8 cellular contexts compared by ENCODE assay signal in the genomic region with DNA sequence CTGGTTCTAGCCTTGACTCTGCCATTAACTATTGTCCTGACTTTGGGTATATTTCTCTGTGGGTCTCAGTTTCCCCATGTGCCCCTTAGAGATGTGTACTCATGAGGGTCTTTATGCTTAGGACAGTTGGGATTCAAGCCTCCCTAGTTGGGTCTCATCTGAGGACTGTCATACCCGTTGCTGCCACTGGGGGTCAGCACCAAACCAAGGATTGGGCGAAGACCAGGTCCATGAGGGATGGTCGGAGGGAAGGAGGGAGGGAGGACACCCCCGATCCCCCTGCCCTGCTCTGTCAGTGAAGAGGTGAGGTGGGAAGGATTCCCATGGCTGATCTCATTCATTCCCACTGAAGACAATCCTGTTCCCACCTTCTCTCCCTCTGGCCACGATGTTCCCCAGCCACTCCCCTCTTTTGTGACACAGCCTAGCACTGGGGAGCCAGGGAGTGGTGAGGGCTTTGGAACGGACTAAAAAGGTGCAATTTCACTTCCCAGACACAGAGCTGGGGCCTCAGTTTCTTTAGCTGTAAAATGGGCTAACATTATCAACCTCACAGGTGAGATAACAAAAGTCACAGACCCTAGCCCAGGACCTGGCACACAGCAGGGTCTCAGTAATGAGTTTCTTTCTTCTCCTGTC. TPM values are rescaled to one million over a fixed set of nuclear protein-coding genes. Genes with fewer than 3 reads are reported as not detected.
A peak's percentile ranks its signal among the peaks of the same experiment; 100 is the strongest.
DNase-seq lines count a peak whose midpoint lies in the region; TF ChIP-seq lines count a peak whose summit lies in the region.

No MANE protein-coding gene starts in this region.

- H3K9me3 Mint-ChIP-seq in activated CD4-positive, alpha-beta memory T cell treated with anti-CD3 and anti-CD28 coated beads, Interleukin-2, amount 10 ng/mL, durations not matched to agents 7 days and 5 days, result no peaks in the 10 kb centered on the region
- no peaks in the 10 kb centered on the region for H3K9me3 Mint-ChIP-seq in mesothelial cell of epicardium

- H3K4me3 Mint-ChIP-seq in activated CD4-positive, alpha-beta memory T cell treated with anti-CD3 and anti-CD28 coated beads, Interleukin-2, amount 10 ng/mL, durations not matched to agents 7 days and 5 days, result no peak overlapping the region
- H3K4me3 Mint-ChIP-seq in mesothelial cell of epicardium, result no peak overlapping the region

- no peak overlapping the region for H3K27ac ChIP-seq in effector memory CD4-positive, alpha-beta T cell (ENCODE audit: insufficient read depth, low read length, poor library complexity, severe bottlenecking)

- H3K36me3 Mint-ChIP-seq in activated CD4-positive, alpha-beta memory T cell treated with anti-CD3 and anti-CD28 coated beads, Interleukin-2, amount 10 ng/mL, durations not matched to agents 7 days and 5 days (ENCODE audit: low read depth), result peaks cover 4% of the 10 kb centered on the region
- H3K36me3 Mint-ChIP-seq in mesothelial cell of epicardium, result no peaks in the 10 kb centered on the region

- H3K36me3 ChIP-seq in effector memory CD4-positive, alpha-beta T cell (ENCODE audit: control insufficient read depth, insufficient read depth, low read length), result peaks cover 16% of the 10 kb centered on the region

- TF ChIP-seq CTCF in GM12872 (IDR thresholded peaks at IDR 0.05; ENCODE audit: insufficient read depth, low read depth, low read length) (peak; percentile 94), mesothelial cell of epicardium (IDR thresholded peaks at IDR 0.05; ENCODE audit: unreplicated experiment) (peak; percentile 98)

- POLR2A ChIA-PET in activated CD4-positive, alpha-beta memory T cell treated with anti-CD3 and anti-CD28 coated beads, Interleukin-2, amount 10 ng/mL, durations not matched to agents 7 days and 5 days (lab: Charles Lee), result interaction anchor here (1.4 to 2.4 kb wide), 3 partner anchors 10 to 87 kb away, joined by 5 to 11 read pairs (median 6); a partner anchor contains a TSS

- H3K4me1 Mint-ChIP-seq in activated CD4-positive, alpha-beta memory T cell treated with anti-CD3 and anti-CD28 coated beads, Interleukin-2, amount 10 ng/mL, durations not matched to agents 7 days and 5 days, result peaks cover 5% of the 10 kb centered on the region
- H3K4me1 Mint-ChIP-seq in mesothelial cell of epicardium, result no peaks in the 10 kb centered on the region

- H3K9me3 ChIP-seq in effector memory CD4-positive, alpha-beta T cell (ENCODE audit: control insufficient read depth, low read length), result no peaks in the 10 kb centered on the region

- CTCF ChIA-PET in activated CD4-positive, alpha-beta memory T cell treated with anti-CD3 and anti-CD28 coated beads, Interleukin-2, amount 10 ng/mL, durations not matched to agents 7 days and 5 days (lab: Charles Lee), result interaction anchor here (0.6 to 5.1 kb wide), 20 partner anchors 9 to 183 kb away, joined by 3 to 159 read pairs (median 5); a partner anchor contains a TSS

- no peaks in the 10 kb centered on the region for H3K4me1 ChIP-seq in effector memory CD4-positive, alpha-beta T cell (ENCODE audit: control insufficient read depth, insufficient read depth, low read length, poor library complexity, severe bottlenecking)

- no peaks in the 10 kb centered on the region for H3K27me3 ChIP-seq in effector memory CD4-positive, alpha-beta T cell (replicated peaks; ENCODE audit: control insufficient read depth, insufficient read depth, low read length, poor library complexity, severe bottlenecking)

- no peak overlapping the region for H3K27ac Mint-ChIP-seq in activated CD4-positive, alpha-beta memory T cell treated with anti-CD3 and anti-CD28 coated beads, Interleukin-2, amount 10 ng/mL, durations not matched to agents 7 days and 5 days
- H3K27ac Mint-ChIP-seq in mesothelial cell of epicardium, result no peak overlapping the region

- in situ Hi-C loops in ACHN (cut with HindIII; ENCODE audit: low pct_ligation_motif_present, low pct_unique_long_range_greater_than_20kb, low sequenced_read_pairs), result no loop called here

- no peak overlapping the region for H3K4me3 ChIP-seq in effector memory CD4-positive, alpha-beta T cell (ENCODE audit: insufficient read depth, low read depth, low read length, poor library complexity, severe bottlenecking)

- DNase-seq in ACHN (peak; percentile 55), NCI-H128 (lab: John Stamatoyannopoulos, UW; ENCODE audit: unreplicated experiment) (peak; percentile 47), mesothelial cell of epicardium (ENCODE audit: low spot score in 2 of 2, unreplicated experiment in 2 of 2) (peak; percentile 59 to 87), SIG-M5 (lab: John Stamatoyannopoulos, UW) (no peak)
- DNase-seq in activated CD4-positive, alpha-beta memory T cell treated with anti-CD3 and anti-CD28 coated beads, Interleukin-2, amount 10 ng/mL, durations not matched to agents 7 days and 5 days, result peak; percentile 73
- DNase-seq in effector memory CD4-positive, alpha-beta T cell, result peak; percentile 48 to 59 (median 54)
- DNase-seq in stimulated activated CD8-positive, alpha-beta memory T cell treated with anti-CD3 and anti-CD28 coated beads, Interleukin-7, amount 100 ng/mL, for 1 hour (ENCODE audit: low read depth in 2 of 2), result peak; percentile 44 to 66

- no peaks in the 10 kb centered on the region for H3K27me3 Mint-ChIP-seq in activated CD4-positive, alpha-beta memory T cell treated with anti-CD3 and anti-CD28 coated beads, Interleukin-2, amount 10 ng/mL, durations not matched to agents 7 days and 5 days
- H3K27me3 Mint-ChIP-seq in mesothelial cell of epicardium (ENCODE audit: low read depth), result peaks cover 2% of the 10 kb centered on the region

RNA-seq across cellular contexts. Expression of a gene that starts 12.4 kb away (rescaled TPM):
- 1 to 10 TPM in 1 of 2 experiments, under 1 TPM in 1; 0.60 to 1.0 TPM for total RNA-seq in activated CD4-positive, alpha-beta memory T cell treated with anti-CD3 and anti-CD28 coated beads, Interleukin-2, amount 10 ng/mL, durations not matched to agents 7 days and 5 days
- total RNA-seq in mesothelial cell of epicardium, result 0.38 to 0.67 TPM (median 0.59 TPM) in 3 replicates

RNA-seq across cellular contexts. Expression of a gene that starts 46.1 kb away (rescaled TPM):
- 1,000 to 10,000 TPM; 2,828 to 2,853 TPM for total RNA-seq in activated CD4-positive, alpha-beta memory T cell treated with anti-CD3 and anti-CD28 coated beads, Interleukin-2, amount 10 ng/mL, durations not matched to agents 7 days and 5 days
- 2,848 to 2,954 TPM (median 2,936 TPM) in 3 replicates for total RNA-seq in mesothelial cell of epicardium
